ENCODE assay signal across 7 cellular contexts in the genomic region with DNA sequence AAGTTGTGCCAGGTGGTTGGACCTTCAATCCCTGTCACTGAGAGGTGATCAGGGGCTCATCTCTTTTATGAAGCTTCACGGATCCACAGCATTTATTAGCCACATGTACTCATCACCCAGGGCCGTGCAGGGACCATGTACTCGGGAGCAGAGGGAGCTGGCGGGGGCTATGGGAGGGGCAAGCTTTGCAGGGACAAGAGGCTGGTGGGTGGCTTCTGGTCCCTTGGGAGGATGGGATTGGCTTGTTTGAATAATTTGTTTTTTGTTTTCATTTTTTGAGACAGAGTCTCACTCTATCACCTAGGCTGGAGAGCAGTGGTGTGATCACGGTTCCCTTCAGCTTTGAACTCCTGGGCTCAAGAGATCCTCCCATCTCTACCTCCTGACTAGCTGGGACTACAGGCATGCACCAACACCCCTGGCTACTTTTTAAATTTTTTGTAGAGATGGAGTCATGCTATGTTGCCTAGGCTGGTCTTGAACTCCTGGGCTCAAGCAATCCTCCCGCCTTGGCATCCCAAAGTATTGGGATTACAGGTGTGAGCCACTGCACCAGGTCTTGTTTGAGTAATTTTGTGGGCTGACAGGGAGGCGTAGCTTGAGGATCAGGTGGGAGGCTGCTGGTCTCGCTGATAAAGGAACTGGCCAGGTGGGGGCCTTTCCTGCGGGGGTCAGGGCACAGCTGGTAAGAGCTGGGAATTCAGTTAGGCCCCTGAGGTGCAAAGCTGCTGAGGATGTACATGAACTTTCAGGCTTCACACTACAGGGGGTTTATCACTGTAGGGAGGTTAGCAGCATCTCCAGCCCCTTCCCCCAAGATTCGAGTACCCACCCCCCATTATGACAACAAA.
"Had no signal": no experiment of that assay in that cellular context is flagged by ENCODE, and none has a peak within 500 bp of the region (broad histone marks: within the 10 kb centered on the region; RNA-seq: fewer than 3 reads in every experiment).

No MANE protein-coding gene starts in this region.

- FAIRE-seq: HepG2 had no signal

- H3K27ac ChIP-seq: HL-60 had no signal

- ATAC-seq: GM23338, HCT116, HepG2 had no signal

- H3K4me3 ChIP-seq: GM23338, HAP-1 had no signal

- H3K4me1 ChIP-seq: HAP-1 had no signal

- DNase-seq: H7, HFFc6 had no signal

- H3K36me3 ChIP-seq: HAP-1 had no signal

- H3K9me3 ChIP-seq: HAP-1 had no signal
